Comparison of ENCODE assay signal across 20 cellular contexts in the genomic region with DNA sequence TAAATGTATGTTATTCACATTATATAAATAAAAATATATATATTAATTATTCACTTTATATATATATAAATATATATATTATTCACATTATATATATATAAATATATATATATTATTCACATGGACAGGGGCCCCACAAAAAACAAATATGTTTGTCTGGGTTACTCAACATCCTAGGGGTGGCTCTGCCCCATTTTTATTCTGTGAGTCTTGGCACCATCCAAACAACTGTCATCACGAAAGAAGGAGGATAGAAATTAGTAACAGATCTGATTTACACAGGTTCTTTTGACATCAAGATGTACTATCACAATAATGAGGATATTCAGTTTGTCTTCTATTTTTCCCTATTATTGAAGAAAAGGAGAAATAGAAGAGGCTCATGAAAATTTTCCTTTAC.
"Had no signal": no experiment of that assay in that cellular context is flagged by ENCODE, and none has a peak within 500 bp of the region (broad histone marks: within the 10 kb centered on the region; RNA-seq: fewer than 3 reads in every experiment).

No MANE protein-coding gene starts in this region.

- DNase-seq: activated CD4-positive, alpha-beta T cell treated with anti-CD3 and anti-CD28 coated beads for 1 hour; activated CD8-positive, alpha-beta memory T cell treated with anti-CD3 and anti-CD28 coated beads, Interleukin-2, amount 10 ng/mL, durations not matched to agents 7 days and 5 days; activated effector memory CD4-positive, alpha-beta T cell treated with Interleukin-2 at 50 U/mL for 16 hours; activated naive CD4-positive, alpha-beta T cell treated with Interleukin-2 at 50 U/mL for 16 hours; activated naive CD8-positive, alpha-beta T cell treated with anti-CD3 and anti-CD28 coated beads, Interleukin-2, amount 10 ng/mL, durations not matched to agents 7 days and 5 days; activated T-cell treated with anti-CD3 and anti-CD28 coated beads, Interleukin-2, amount 50 U/mL, for 72 hours; brain microvascular endothelial cell; dorsolateral prefrontal cortex; effector memory CD8-positive, alpha-beta T cell; gastrocnemius medialis; glutamatergic neuron; left ventricle myocardium superior; posterior cingulate gyrus; right cardiac atrium; spleen; stimulated activated naive CD4-positive, alpha-beta T cell treated with Interleukin-2 at 50 U/mL for 16 hours; uterus had no signal

- H3K27ac Mint-ChIP-seq: activated CD8-positive, alpha-beta memory T cell treated with anti-CD3 and anti-CD28 coated beads, Interleukin-2, amount 10 ng/mL, durations not matched to agents 7 days and 5 days; activated CD8-positive, alpha-beta T cell treated with anti-CD3 and anti-CD28 coated beads, Interleukin-2, amount 10 ng/mL, durations not matched to agents 7 days and 5 days; activated naive CD8-positive, alpha-beta T cell treated with anti-CD3 and anti-CD28 coated beads, Interleukin-2, amount 10 ng/mL, durations not matched to agents 7 days and 5 days; activated T-cell treated with anti-CD3 and anti-CD28 coated beads, Interleukin-2, amount 50 U/mL, for 72 hours; effector memory CD8-positive, alpha-beta T cell; nephron; type B pancreatic cell had no signal

- H3K4me1 Mint-ChIP-seq: nephron had no signal

- H3K36me3 Mint-ChIP-seq: type B pancreatic cell had no signal

- H3K4me3 Mint-ChIP-seq: activated CD8-positive, alpha-beta memory T cell treated with anti-CD3 and anti-CD28 coated beads, Interleukin-2, amount 10 ng/mL, durations not matched to agents 7 days and 5 days; activated CD8-positive, alpha-beta T cell treated with anti-CD3 and anti-CD28 coated beads, Interleukin-2, amount 10 ng/mL, durations not matched to agents 7 days and 5 days; activated naive CD8-positive, alpha-beta T cell treated with anti-CD3 and anti-CD28 coated beads, Interleukin-2, amount 10 ng/mL, durations not matched to agents 7 days and 5 days; activated T-cell treated with anti-CD3 and anti-CD28 coated beads, Interleukin-2, amount 50 U/mL, for 72 hours; effector memory CD8-positive, alpha-beta T cell; nephron; type B pancreatic cell had no signal

- ATAC-seq: activated CD8-positive, alpha-beta memory T cell treated with anti-CD3 and anti-CD28 coated beads, Interleukin-2, amount 10 ng/mL, durations not matched to agents 7 days and 5 days; activated CD8-positive, alpha-beta T cell treated with anti-CD3 and anti-CD28 coated beads, Interleukin-2, amount 10 ng/mL, durations not matched to agents 7 days and 5 days; effector memory CD8-positive, alpha-beta T cell; gastrocnemius medialis; left ventricle myocardium superior; right cardiac atrium had no signal
